Comparison of ENCODE assay signal across 19 cellular contexts in the genomic region with DNA sequence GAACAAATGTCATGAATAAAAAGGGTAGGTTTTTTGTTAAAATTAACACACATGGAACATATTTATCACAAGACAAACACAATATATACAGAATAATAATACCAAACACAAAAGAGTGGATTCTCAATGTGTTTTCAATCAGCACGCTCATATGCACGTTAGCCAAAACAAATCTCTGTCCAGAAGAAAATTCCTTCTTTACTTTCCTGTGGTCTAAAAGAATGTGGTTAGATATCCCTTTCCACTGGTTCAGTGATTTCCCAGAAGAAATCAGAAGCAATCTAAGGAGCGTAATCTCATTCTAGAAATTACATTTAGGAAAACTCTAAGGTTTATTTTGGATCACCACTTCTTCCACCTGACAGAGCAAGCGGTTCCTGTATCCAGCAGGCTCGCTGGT.
DNase-seq lines count a peak whose midpoint lies in the region; ATAC-seq, FAIRE-seq and TF ChIP-seq lines count a peak whose summit lies in the region.
"Had no signal": no experiment of that assay in that cellular context is flagged by ENCODE, and none has a peak within 500 bp of the region (broad histone marks: within the 10 kb centered on the region; RNA-seq: fewer than 3 reads in every experiment).

No MANE protein-coding gene starts in this region.

- TF ChIP-seq RAD21 in IMR-90 (IDR thresholded peaks at IDR 0.05; ENCODE audit: low read length): no peak

- no peak overlapping the region for H3K23ac ChIP-seq in IMR-90 (ENCODE audit: low read depth, low read length)

- dilution Hi-C loops in IMR-90 (cut with HindIII; ENCODE audit: low sequenced_read_pairs, unreplicated experiment): no loop called here

- no peaks in the 10 kb centered on the region for H3K9me1 ChIP-seq in IMR-90 (ENCODE audit: insufficient read depth, low read length)

- H3K4me1 ChIP-seq in IMR-90 (ENCODE audit: control insufficient read depth, insufficient read depth, low read length): no peaks in the 10 kb centered on the region; the same call in 1 of the 2 replicates

- H3K56ac ChIP-seq in IMR-90 (ENCODE audit: extremely low read depth, insufficient read depth, low read length): no peak overlapping the region

- H3K14ac ChIP-seq in IMR-90 (replicated peaks; ENCODE audit: low read depth, low read length): no peak overlapping the region

- no peak overlapping the region for H3K4me3 ChIP-seq in AG09309 (ENCODE audit: control insufficient read depth, low read depth, low read length)
- no peak overlapping the region for H3K4me3 ChIP-seq in IMR-90 (ENCODE audit: insufficient read depth, low read depth, low read length)
- H3K4me3 ChIP-seq: A549 had no signal

- no peak overlapping the region for H2BK15ac ChIP-seq in IMR-90 (ENCODE audit: low read depth, low read length)

- H2AFZ ChIP-seq in IMR-90 (replicated peaks; ENCODE audit: low read length, poor library complexity): no peak overlapping the region

- H3K4me2 ChIP-seq in IMR-90 (ENCODE audit: low read depth, low read length): no peak overlapping the region
- H3K4me2 ChIP-seq: A549, KMS-11 had no signal

- DNase-seq in AG09309 (ENCODE audit: low read depth) (peak; percentile 43), IMR-90 (peak; percentile 51), kidney tubule cell (ENCODE audit: low spot score) (peak; percentile 22), DMS114 treated with DMSO at 0.1 percent for 48 hours (lab: John Stamatoyannopoulos, UW; ENCODE audit: unreplicated experiment) (no peak), DMS79 (lab: John Stamatoyannopoulos, UW) (no peak), GM19239 (ENCODE audit: insufficient read length, low spot score) (no peak), left ventricle myocardium superior (no peak)
- DNase-seq: CD8-positive, alpha-beta T cell; DMS 273 treated with DMSO at 0.1 percent for 48 hours; H9; NCI-H1092; NCI-H1694; NCI-H2107; NCI-H226; NCI-H526 treated with DMSO at 0.1 percent for 48 hours; PC-3 had no signal

- no peak for TF ChIP-seq POLR2A in IMR-90 (IDR thresholded peaks at IDR 0.05; ENCODE audit: low read depth, low read length)

- no peak overlapping the region for H2BK20ac ChIP-seq in IMR-90 (ENCODE audit: low read depth, low read length)

- H4K8ac ChIP-seq in IMR-90 (ENCODE audit: low read depth in 2 of 2, low read length in 2 of 2): no peak overlapping the region

- no peaks in the 10 kb centered on the region for H4K20me1 ChIP-seq in IMR-90 (ENCODE audit: insufficient read depth, low read length)

- no peak; the same call in 1 of the 2 replicates for ATAC-seq in IMR-90 (ENCODE audit: low read depth)
- no peak for ATAC-seq in left ventricle myocardium superior
- ATAC-seq: A549; CD8-positive, alpha-beta T cell; PC-3 had no signal

- intact Hi-C loops in IMR-90 (cut with micrococcal nuclease): no loop called here
- intact Hi-C loops in left ventricle myocardium superior (cut with micrococcal nuclease): no loop called here

- H2AK9ac ChIP-seq in IMR-90 (replicated peaks; ENCODE audit: low read depth, low read length, poor library complexity): no peak overlapping the region

- no peak overlapping the region for H4K5ac ChIP-seq in IMR-90 (ENCODE audit: low read depth, low read length)

- FAIRE-seq in endometrium (lab: Jason Lieb, UNC) (peak; percentile 94), GM19239 (lab: Jason Lieb, UNC) (no peak)
- FAIRE-seq: A549 had no signal

- no peak overlapping the region for H4K91ac ChIP-seq in IMR-90 (ENCODE audit: insufficient read depth, low read depth, low read length)

- CTCF ChIA-PET in IMR-90 (lab: Yijun Ruan, JAX): no interaction called here

- TF ChIP-seq CTCF in AG09309 (IDR thresholded peaks at IDR 0.05; ENCODE audit: control insufficient read depth, insufficient read depth, low read depth, low read length, missing control alignments) (no peak), IMR-90 (conservative IDR thresholded peaks at IDR 0.05; ENCODE audit: low read depth, low read length) (no peak)

- H3K4ac ChIP-seq in IMR-90 (ENCODE audit: low read depth, low read length): no peak overlapping the region

- no peak overlapping the region for H2AK5ac ChIP-seq in IMR-90 (ENCODE audit: low read depth, low read length)

- peaks cover 2% of the 10 kb centered on the region for H3K9me3 ChIP-seq in IMR-90 (ENCODE audit: control insufficient read depth, insufficient read depth, low read length)

- no peak overlapping the region for H2BK5ac ChIP-seq in IMR-90 (ENCODE audit: low read depth, low read length, poor library complexity, severe bottlenecking)

- H3K9ac ChIP-seq in IMR-90 (ENCODE audit: low read depth, low read length): no peak overlapping the region
- H3K9ac ChIP-seq: KMS-11 had no signal

- H3K18ac ChIP-seq in IMR-90 (ENCODE audit: low read depth, low read length): no peak overlapping the region

- POLR2A ChIA-PET in IMR-90 (lab: Charles Lee; ENCODE audit: unreplicated experiment): no interaction called here

- no TSS peak for BruUV-seq in IMR-90 (replicated peaks; lab: Mats Ljungman, UMichigan)

- no CpG with 5 or more reads among the region's 5 CpGs for WGBS in IMR-90 (ENCODE audit: extremely low coverage in 2 of 2, insufficient read length in 1 of 2), 2 experiments

- H3K79me1 ChIP-seq in IMR-90 (ENCODE audit: low read depth in 1 of 2, low read length in 2 of 2): no peaks in the 10 kb centered on the region

- no peak overlapping the region for H3K27ac ChIP-seq in IMR-90 (ENCODE audit: insufficient read depth, low read length)
- H3K27ac ChIP-seq: A549, KMS-11 had no signal

- H3K27me3 ChIP-seq in IMR-90 (ENCODE audit: control insufficient read depth, insufficient read depth, low read length): peaks cover 2% of the 10 kb centered on the region; the same call in 1 of the 2 replicates

- in situ Hi-C loops in IMR-90 (cut with MboI; ENCODE audit: low sequenced_read_pairs): no loop called here

- no peak overlapping the region for H2BK120ac ChIP-seq in IMR-90 (ENCODE audit: low read depth, low read length)

- no peaks in the 10 kb centered on the region for H3K36me3 ChIP-seq in IMR-90 (ENCODE audit: control insufficient read depth, insufficient read depth, low read length)

TF ChIP-seq in IMR-90, 13 proteins besides CTCF, POLR2A, EP300 and RAD21:
- TF ChIP-seq SMC3 (IDR thresholded peaks at IDR 0.05; ENCODE audit: low read depth, low read length) (no peak), MXI1 (IDR thresholded peaks at IDR 0.05; ENCODE audit: borderline replicate concordance, low read depth, low read length) (no peak), MAFK (IDR thresholded peaks at IDR 0.05; ENCODE audit: low read depth, low read length) (no peak)

Comparison
In these comparisons a context has a peak if more than half of its experiments do, and no peak if none do; other contexts are left out.
1. DNase-seq: peak in AG09309 (single experiment), IMR-90 (single experiment) and kidney tubule cell (single experiment); none in DMS114 treated with DMSO at 0.1 percent for 48 hours (single experiment), DMS79 (single experiment), GM19239 (single experiment) and left ventricle myocardium superior (single experiment).